Comparison of ENCODE assay signal across 7 cellular contexts in the genomic region with DNA sequence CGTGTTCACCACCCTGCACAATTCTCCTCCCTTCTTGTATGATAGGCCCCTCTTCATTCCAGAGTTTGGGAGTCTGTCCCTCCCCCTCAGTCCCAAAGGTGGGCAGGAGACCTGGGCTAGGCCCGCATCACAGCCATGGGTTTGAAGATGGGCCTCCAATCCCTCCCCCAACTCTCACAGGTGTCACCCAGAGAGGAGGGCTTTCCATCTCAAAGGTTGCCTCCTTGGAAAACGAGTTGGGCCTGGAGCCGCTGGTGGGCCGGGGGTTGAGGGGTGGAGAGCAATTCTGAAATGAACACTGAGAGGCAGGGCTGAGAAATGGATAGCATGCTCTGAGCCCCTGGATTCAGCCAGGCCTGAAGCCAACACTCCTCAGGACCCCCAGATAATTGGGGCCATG. TPM values are rescaled to one million over a fixed set of nuclear protein-coding genes. Genes with fewer than 3 reads are reported as not detected.
"Had no signal": no experiment of that assay in that cellular context is flagged by ENCODE, and none has a peak within 500 bp of the region (broad histone marks: within the 10 kb centered on the region; RNA-seq: fewer than 3 reads in every experiment).

No MANE protein-coding gene starts in this region.

- FAIRE-seq: HTR-8/SVneo had no signal

- H3K4me3 Mint-ChIP-seq: GM23338 had no signal

- H3K27ac Mint-ChIP-seq: GM23338 had no signal

- H3K4me3 ChIP-seq: GM23338 had no signal

- H3K9me3 Mint-ChIP-seq: IgD-negative memory B cell had no signal

- H3K4me2 ChIP-seq: GM23338 had no signal

- H2AFZ ChIP-seq: GM23338 had no signal

- ATAC-seq: GM23338 had no signal

- H3K36me3 Mint-ChIP-seq: IgD-negative memory B cell had no signal

- DNase-seq: H7, HCEC 1CT, KBM-7 had no signal

RNA-seq across cellular contexts. Expression of a gene that starts 6.2 kb away (rescaled TPM):
- total RNA-seq: HT-29 had no signal
- polyA plus RNA-seq: IgD-negative memory B cell had no signal
